In genomic region chr10:97400665-97401454, GRCh38 we compare ENCODE assay signal across 8 cellular contexts. TPM values are rescaled to one million over a fixed set of nuclear protein-coding genes. Genes with fewer than 3 reads are reported as not detected.
DNase-seq lines count a peak whose midpoint lies in the region; ATAC-seq and TF ChIP-seq lines count a peak whose summit lies in the region.

TSS of gene RRP12 (minus strand) at chr10:97401340. CDS start at chr10:97401231, 109 bp downstream.

- H3K79me2 ChIP-seq in osteoblast (ENCODE audit: insufficient read depth, low read length) = peaks cover 13% of the 10 kb centered on the region

- H3K4me2 ChIP-seq in osteoblast (ENCODE audit: insufficient read depth, low read length) = peak within 1 kb of the TSS; percentile 100

- no peaks in the 10 kb centered on the region for H3K9me3 ChIP-seq in osteoblast (ENCODE audit: low read depth, low read length)
- no peaks in the 10 kb centered on the region for H3K9me3 ChIP-seq in tibial artery

- H3K27ac ChIP-seq in osteoblast (ENCODE audit: low read depth, low read length) (peak within 1 kb of the TSS; percentile 97), tibial artery (peak within 1 kb of the TSS; percentile 74 to 78)

- peaks cover 25% of the 10 kb centered on the region for H3K36me3 ChIP-seq in osteoblast (ENCODE audit: insufficient read depth, low read length)
- H3K36me3 ChIP-seq in tibial artery = peaks cover 0 to 15% (median 0%) of the 10 kb centered on the region in 3 donors

- H3K36me3 Mint-ChIP-seq in activated naive CD8-positive, alpha-beta T cell = peaks cover 4% of the 10 kb centered on the region
- no peaks in the 10 kb centered on the region for H3K36me3 Mint-ChIP-seq in glutamatergic neuron (ENCODE audit: unreplicated experiment)

- peak within 1 kb of the TSS; percentile 93 for H3K4me3 Mint-ChIP-seq in activated naive CD8-positive, alpha-beta T cell
- H3K4me3 Mint-ChIP-seq in glutamatergic neuron (ENCODE audit: unreplicated experiment) = peak within 1 kb of the TSS; percentile 90

- peak within 1 kb of the TSS; percentile 87 for H2AFZ ChIP-seq in osteoblast (ENCODE audit: low read length)

- DNase-seq in NCI-H1092 treated with DMSO at 0.1 percent for 48 hours (lab: John Stamatoyannopoulos, UW) = peak; percentile 86
- peak; percentile 66 for DNase-seq in glutamatergic neuron
- DNase-seq in osteoblast (ENCODE audit: insufficient read length, low spot score, missing footprints) = peak; percentile 98
- peak; percentile 90 to 91 for DNase-seq in tibial artery

- peaks cover 7% of the 10 kb centered on the region for H3K4me1 ChIP-seq in osteoblast (ENCODE audit: insufficient read depth, low read length)
- H3K4me1 ChIP-seq in tibial artery = peaks cover 0 to 16% (median 11%) of the 10 kb centered on the region in 4 donors

- no peaks in the 10 kb centered on the region for H3K27me3 ChIP-seq in osteoblast (ENCODE audit: insufficient read depth, low read length)
- no peaks in the 10 kb centered on the region for H3K27me3 ChIP-seq in tibial artery

- ATAC-seq in HG02623 (IDR thresholded peaks at IDR 0.05; ENCODE audit: unreplicated experiment) (peak; percentile 98), SK-N-SH treated with all-trans-retinoic acid at 6 μM for 48 hours (peak; percentile 91)

- H3K9me3 Mint-ChIP-seq in activated naive CD8-positive, alpha-beta T cell (ENCODE audit: low read depth) = no peaks in the 10 kb centered on the region
- H3K9me3 Mint-ChIP-seq in glutamatergic neuron (ENCODE audit: unreplicated experiment) = peaks cover 4% of the 10 kb centered on the region

- TF ChIP-seq CTCF in GM12872 (IDR thresholded peaks at IDR 0.05; ENCODE audit: insufficient read depth, low read depth, low read length) (0 out of 3 replicates have a peak, but pooled peaks have one; percentile 27), glutamatergic neuron (IDR thresholded peaks at IDR 0.05; ENCODE audit: partially characterized antibody, unreplicated experiment) (no peak), osteoblast (IDR thresholded peaks at IDR 0.05; ENCODE audit: extremely low read depth, low read depth, low read length) (peak; percentile 7), tibial artery (IDR thresholded peaks at IDR 0.05) (no peak)

- H3K27ac Mint-ChIP-seq in activated naive CD8-positive, alpha-beta T cell = peak within 1 kb of the TSS; percentile 88
- peak within 1 kb of the TSS; percentile 87 for H3K27ac Mint-ChIP-seq in glutamatergic neuron (ENCODE audit: unreplicated experiment)

- no peaks in the 10 kb centered on the region for H3K27me3 Mint-ChIP-seq in activated naive CD8-positive, alpha-beta T cell
- peaks cover 4% of the 10 kb centered on the region for H3K27me3 Mint-ChIP-seq in glutamatergic neuron (ENCODE audit: unreplicated experiment)

- H3K4me1 Mint-ChIP-seq in activated naive CD8-positive, alpha-beta T cell (ENCODE audit: low read depth) = peaks cover 17% of the 10 kb centered on the region
- H3K4me1 Mint-ChIP-seq in glutamatergic neuron (ENCODE audit: low read depth, unreplicated experiment) = no peaks in the 10 kb centered on the region

- intact Hi-C loops in tibial artery (cut with DNase I; ENCODE audit: low total_unique reads) = no loop called here

- H4K20me1 ChIP-seq in osteoblast (ENCODE audit: insufficient read depth, low read length) = peaks cover 3% of the 10 kb centered on the region

- H3K4me3 ChIP-seq in osteoblast (ENCODE audit: insufficient read depth, low read length) = peak within 1 kb of the TSS; percentile 97
- H3K4me3 ChIP-seq in tibial artery = peak within 1 kb of the TSS; percentile 72 to 80

TF ChIP-seq in SK-N-SH treated with all-trans-retinoic acid at 6 μM for 48 hours, 23 proteins besides CTCF, POLR2A, EP300 and RAD21:
- TF ChIP-seq CSDC2 (CRISPR knock-in tag; IDR thresholded peaks at IDR 0.05) (no peak), SNAI2 (CRISPR knock-in tag; IDR thresholded peaks at IDR 0.05) (no peak), TCF4 (CRISPR knock-in tag; IDR thresholded peaks at IDR 0.05; ENCODE audit: borderline replicate concordance) (no peak), ZFP30 (CRISPR knock-in tag; IDR thresholded peaks at IDR 0.05) (no peak), PATZ1 (CRISPR knock-in tag; IDR thresholded peaks at IDR 0.05; ENCODE audit: borderline replicate concordance) (no peak), ISL1 (CRISPR knock-in tag; IDR thresholded peaks at IDR 0.05) (no peak), BACH2 (CRISPR knock-in tag; IDR thresholded peaks at IDR 0.05; ENCODE audit: borderline replicate concordance) (no peak), GLIS3 (CRISPR knock-in tag; IDR thresholded peaks at IDR 0.05) (no peak), ZNF70 (CRISPR knock-in tag; IDR thresholded peaks at IDR 0.05) (no peak), POU6F1 (CRISPR knock-in tag; IDR thresholded peaks at IDR 0.05; ENCODE audit: borderline replicate concordance, low read depth) (no peak), OSR1 (CRISPR knock-in tag; IDR thresholded peaks at IDR 0.05) (no peak), ARNTL (CRISPR knock-in tag; IDR thresholded peaks at IDR 0.05; ENCODE audit: borderline replicate concordance, low read depth) (no peak), PPARA (CRISPR knock-in tag; IDR thresholded peaks at IDR 0.05; ENCODE audit: borderline replicate concordance) (no peak), ZC3H10 (CRISPR knock-in tag; IDR thresholded peaks at IDR 0.05) (no peak), ZNF8 (CRISPR knock-in tag; IDR thresholded peaks at IDR 0.05) (no peak), TOX (CRISPR knock-in tag; IDR thresholded peaks at IDR 0.05; ENCODE audit: borderline replicate concordance) (no peak), ZFP3 (CRISPR knock-in tag; IDR thresholded peaks at IDR 0.05) (no peak)

RNA-seq across cellular contexts. Expression of gene RRP12, which starts in this region (rescaled TPM):
- total RNA-seq in glutamatergic neuron (ENCODE audit: unreplicated experiment) (26.8 TPM), osteoblast (15.0 and 15.9 TPM in 2 replicates)

Comparison
In these comparisons a context has a peak if more than half of its experiments do, and no peak if none do; other contexts are left out.
1. Peak in every context shown above with its lines: DNase-seq, ATAC-seq, H3K4me3 ChIP-seq and H3K27ac ChIP-seq.
2. CTCF ChIP-seq: peak in GM12872 (single experiment) and osteoblast (single experiment); none in glutamatergic neuron (single experiment) and tibial artery (0 of 2).